In the genomic region with DNA sequence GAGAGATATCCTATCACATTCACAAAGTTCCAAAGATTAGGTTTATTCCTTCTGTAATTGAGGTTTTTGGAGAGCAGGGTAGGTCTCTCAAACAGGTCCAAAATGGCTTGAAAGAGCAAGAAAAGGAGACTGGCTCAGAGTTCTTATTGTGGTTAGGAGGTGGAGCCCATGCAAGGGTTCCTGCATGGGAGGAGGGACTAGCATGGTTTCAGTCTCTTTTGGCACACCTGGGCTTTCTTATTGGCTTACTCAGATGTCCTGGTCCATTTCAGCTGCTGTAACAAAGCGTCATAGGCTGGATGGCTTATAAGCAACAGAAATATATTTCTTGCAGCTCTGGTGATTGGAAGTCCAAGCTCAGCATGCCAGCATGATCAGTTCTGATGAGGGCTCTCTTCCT, we compare ENCODE assay signal across 26 cellular contexts.
"Had no signal": no experiment of that assay in that cellular context is flagged by ENCODE, and none has a peak within 500 bp of the region (broad histone marks: within the 10 kb centered on the region; RNA-seq: fewer than 3 reads in every experiment).

No MANE protein-coding gene starts in this region.

- ATAC-seq: left colon; left lung; lower lobe of right lung; natural killer cell; sciatic nerve; stimulated activated effector memory CD8-positive, alpha-beta T cell treated with anti-CD3 and anti-CD28 coated beads, Interleukin-12 subunit alpha, Interleukin-12 subunit beta, amount 100 ng/mL, for 72 hours; upper lobe of right lung had no signal

- H3K4me1 ChIP-seq: left lung, lower lobe of right lung, right atrium auricular region, spleen, suprapubic skin, tibial artery, upper lobe of right lung had no signal

- H3K4me3 ChIP-seq: left lung, lower lobe of right lung, ovary, right atrium auricular region, skin epidermis, spleen, suprapubic skin, thoracic aorta, tibial artery, upper lobe of right lung had no signal

- DNase-seq: hypothalamus; immature natural killer cell; kidney; left colon; left lung; lower lobe of right lung; mammary epithelial cell; mesenchymal stem cell; naive B cell; natural killer cell; ovary; spleen; stimulated activated CD4-positive, alpha-beta T cell treated with anti-CD3 and anti-CD28 coated beads, Interleukin-4, amount 100 ng/mL, for 24 hours; stimulated activated naive CD4-positive, alpha-beta T cell; tibial artery; trophoblast cell; upper lobe of right lung had no signal

- H3K4me1 Mint-ChIP-seq: immature natural killer cell; naive B cell; natural killer cell; stimulated activated effector memory CD8-positive, alpha-beta T cell treated with anti-CD3 and anti-CD28 coated beads, Interleukin-12 subunit alpha, Interleukin-12 subunit beta, amount 100 ng/mL, for 72 hours had no signal

- H3K27me3 ChIP-seq: left lung, ovary, right atrium auricular region, spleen, suprapubic skin, tibial artery, upper lobe of right lung had no signal

- H3K9me3 ChIP-seq: left lung, lower lobe of right lung, ovary, right atrium auricular region, spleen, suprapubic skin, thoracic aorta, tibial artery, upper lobe of right lung had no signal

- H3K27ac ChIP-seq: left lung, lower lobe of right lung, ovary, right atrium auricular region, skin epidermis, spleen, suprapubic skin, thoracic aorta, tibial artery, upper lobe of right lung had no signal

- H3K27ac Mint-ChIP-seq: immature natural killer cell; mesothelial cell of epicardium; naive B cell; natural killer cell; progenitor cell of endocrine pancreas; stimulated activated effector memory CD8-positive, alpha-beta T cell treated with anti-CD3 and anti-CD28 coated beads, Interleukin-12 subunit alpha, Interleukin-12 subunit beta, amount 100 ng/mL, for 72 hours; stimulated activated naive CD8-positive, alpha-beta T cell treated with anti-CD3 and anti-CD28 coated beads, Interleukin-15, Interleukin-2, amounts not matched to agents 100 ng/mL and 50 ng/mL, for 24 hours had no signal

- H3K27me3 Mint-ChIP-seq: progenitor cell of endocrine pancreas had no signal

- H3K36me3 Mint-ChIP-seq: immature natural killer cell; mesothelial cell of epicardium; naive B cell; natural killer cell; stimulated activated effector memory CD8-positive, alpha-beta T cell treated with anti-CD3 and anti-CD28 coated beads, Interleukin-12 subunit alpha, Interleukin-12 subunit beta, amount 100 ng/mL, for 72 hours had no signal

- H3K4me3 Mint-ChIP-seq: immature natural killer cell; mesothelial cell of epicardium; naive B cell; natural killer cell; stimulated activated effector memory CD8-positive, alpha-beta T cell treated with anti-CD3 and anti-CD28 coated beads, Interleukin-12 subunit alpha, Interleukin-12 subunit beta, amount 100 ng/mL, for 72 hours; stimulated activated naive CD8-positive, alpha-beta T cell treated with anti-CD3 and anti-CD28 coated beads, Interleukin-15, Interleukin-2, amounts not matched to agents 100 ng/mL and 50 ng/mL, for 24 hours had no signal

- H3K36me3 ChIP-seq: left lung, lower lobe of right lung, ovary, right atrium auricular region, spleen, suprapubic skin, thoracic aorta, tibial artery, upper lobe of right lung had no signal
